Comparison of ENCODE assay signal across 17 cellular contexts in genomic region chr1:206794294-206794908, GRCh38. TPM values are rescaled to one million over a fixed set of nuclear protein-coding genes. Genes with fewer than 3 reads are reported as not detected.
DNase-seq lines count a peak whose midpoint lies in the region; ATAC-seq and TF ChIP-seq lines count a peak whose summit lies in the region.
"Had no signal": no experiment of that assay in that cellular context is flagged by ENCODE, and none has a peak within 500 bp of the region (broad histone marks: within the 10 kb centered on the region; RNA-seq: fewer than 3 reads in every experiment).

No MANE protein-coding gene starts in this region.

- H3K27me3 ChIP-seq in osteoblast (ENCODE audit: insufficient read depth, low read length) = no peaks in the 10 kb centered on the region
- H3K27me3 ChIP-seq: Peyer's patch had no signal

- no peak for TF ChIP-seq CTCF in osteoblast (IDR thresholded peaks at IDR 0.05; ENCODE audit: extremely low read depth, low read depth, low read length)

- intact Hi-C loops in activated T-helper 1 cell treated with anti-CD3 and anti-CD28 coated beads, Interleukin-12 subunit alpha, Interleukin-12 subunit beta, Interleukin-2, Interleukin-4 antibody, amounts not matched to agents 30 ng/mL and 10 ng/mL and 1 ng/mL, durations not matched to agents 14 hours and 24 hours and 36 hours (cut with micrococcal nuclease) = loop anchor here (1.0 kb wide), 2 partner anchors 8 to 9 kb away; no protein-coding TSS in a partner anchor

- no peak overlapping the region for H2AFZ ChIP-seq in osteoblast (ENCODE audit: low read length)

- no peak overlapping the region for H3K4me2 ChIP-seq in osteoblast (ENCODE audit: insufficient read depth, low read length)

- H3K79me2 ChIP-seq in osteoblast (ENCODE audit: insufficient read depth, low read length) = no peaks in the 10 kb centered on the region

- H3K4me1 Mint-ChIP-seq in activated T-helper 1 cell treated with anti-CD3 and anti-CD28 coated beads, Interleukin-12 subunit alpha, Interleukin-12 subunit beta, Interleukin-2, Interleukin-4 antibody, amounts not matched to agents 30 ng/mL and 10 ng/mL and 1 ng/mL, durations not matched to agents 14 hours and 24 hours and 36 hours (ENCODE audit: low read depth) = peaks cover 87% of the 10 kb centered on the region
- peaks cover 84% of the 10 kb centered on the region for H3K4me1 Mint-ChIP-seq in stimulated activated naive CD8-positive, alpha-beta T cell treated with anti-CD3 and anti-CD28 coated beads, Interleukin-15, Interleukin-2, amounts not matched to agents 100 ng/mL and 50 ng/mL, for 24 hours (ENCODE audit: low read depth)

- no peaks in the 10 kb centered on the region for H3K36me3 ChIP-seq in osteoblast (ENCODE audit: insufficient read depth, low read length)
- H3K36me3 ChIP-seq: Peyer's patch had no signal

- H3K36me3 Mint-ChIP-seq in activated T-helper 1 cell treated with anti-CD3 and anti-CD28 coated beads, Interleukin-12 subunit alpha, Interleukin-12 subunit beta, Interleukin-2, Interleukin-4 antibody, amounts not matched to agents 30 ng/mL and 10 ng/mL and 1 ng/mL, durations not matched to agents 14 hours and 24 hours and 36 hours (ENCODE audit: low read depth) = peaks cover 3% of the 10 kb centered on the region
- H3K36me3 Mint-ChIP-seq in stimulated activated naive CD8-positive, alpha-beta T cell treated with anti-CD3 and anti-CD28 coated beads, Interleukin-15, Interleukin-2, amounts not matched to agents 100 ng/mL and 50 ng/mL, for 24 hours (ENCODE audit: low read depth) = no peaks in the 10 kb centered on the region

- peak; percentile 41 for DNase-seq in stimulated activated CD4-positive, alpha-beta T cell treated with anti-CD3 and anti-CD28 coated beads, Interleukin-12 subunit alpha, Interleukin-12 subunit beta, amount 100 ng/mL, for 4 hours
- no peak for DNase-seq in stimulated activated CD4-positive, alpha-beta T cell treated with anti-CD3 and anti-CD28 coated beads, Interleukin-2, amount 100 ng/mL, for 48 hours
- DNase-seq in activated T-helper 1 cell treated with anti-CD3 and anti-CD28 coated beads, Interleukin-12 subunit alpha, Interleukin-12 subunit beta, Interleukin-2, Interleukin-4 antibody, amounts not matched to agents 30 ng/mL and 10 ng/mL and 1 ng/mL, durations not matched to agents 14 hours and 24 hours and 36 hours (ENCODE audit: low spot score) = no peak
- peak; percentile 8 for DNase-seq in osteoblast (ENCODE audit: insufficient read length, low spot score, missing footprints)
- DNase-seq in DMS79 (lab: John Stamatoyannopoulos, UW) = no peak
- no peak for DNase-seq in NCI-H774 (lab: John Stamatoyannopoulos, UW)
- DNase-seq: activated naive CD8-positive, alpha-beta T cell treated with anti-CD3 and anti-CD28 coated beads, Interleukin-2, amount 10 ng/mL, durations not matched to agents 7 days and 5 days; DMS 273 treated with DMSO at 0.1 percent for 48 hours; effector CD8-positive, alpha-beta T cell; NCI-H1694 treated with DMSO at 0.1 percent for 48 hours; NCI-H524 treated with DMSO at 0.1 percent for 48 hours; Peyer's patch; posterior cingulate gyrus had no signal

- H3K4me1 ChIP-seq in osteoblast (ENCODE audit: insufficient read depth, low read length) = peaks cover 23% of the 10 kb centered on the region

- no peaks in the 10 kb centered on the region for H4K20me1 ChIP-seq in osteoblast (ENCODE audit: insufficient read depth, low read length)

- H3K27ac ChIP-seq in osteoblast (ENCODE audit: low read depth, low read length) = no peak overlapping the region

- H3K4me3 ChIP-seq in osteoblast (ENCODE audit: insufficient read depth, low read length) = no peak overlapping the region
- H3K4me3 ChIP-seq: Peyer's patch had no signal

- no peak for ATAC-seq in GM18519 (IDR thresholded peaks at IDR 0.05; ENCODE audit: low FRiP score, unreplicated experiment)

- no peaks in the 10 kb centered on the region for H3K9me3 Mint-ChIP-seq in activated T-helper 1 cell treated with anti-CD3 and anti-CD28 coated beads, Interleukin-12 subunit alpha, Interleukin-12 subunit beta, Interleukin-2, Interleukin-4 antibody, amounts not matched to agents 30 ng/mL and 10 ng/mL and 1 ng/mL, durations not matched to agents 14 hours and 24 hours and 36 hours
- H3K9me3 Mint-ChIP-seq in stimulated activated naive CD8-positive, alpha-beta T cell treated with anti-CD3 and anti-CD28 coated beads, Interleukin-15, Interleukin-2, amounts not matched to agents 100 ng/mL and 50 ng/mL, for 24 hours = no peaks in the 10 kb centered on the region
- H3K9me3 Mint-ChIP-seq: activated naive CD8-positive, alpha-beta T cell treated with anti-CD3 and anti-CD28 coated beads, Interleukin-2, amount 10 ng/mL, durations not matched to agents 7 days and 5 days had no signal

- H3K4me3 Mint-ChIP-seq in activated T-helper 1 cell treated with anti-CD3 and anti-CD28 coated beads, Interleukin-12 subunit alpha, Interleukin-12 subunit beta, Interleukin-2, Interleukin-4 antibody, amounts not matched to agents 30 ng/mL and 10 ng/mL and 1 ng/mL, durations not matched to agents 14 hours and 24 hours and 36 hours = peak overlapping the region; percentile 19
- H3K4me3 Mint-ChIP-seq in stimulated activated naive CD8-positive, alpha-beta T cell treated with anti-CD3 and anti-CD28 coated beads, Interleukin-15, Interleukin-2, amounts not matched to agents 100 ng/mL and 50 ng/mL, for 24 hours = peak overlapping the region; percentile 71
- H3K4me3 Mint-ChIP-seq: activated naive CD8-positive, alpha-beta T cell treated with anti-CD3 and anti-CD28 coated beads, Interleukin-2, amount 10 ng/mL, durations not matched to agents 7 days and 5 days had no signal

- H3K9me3 ChIP-seq in osteoblast (ENCODE audit: low read depth, low read length) = no peaks in the 10 kb centered on the region
- H3K9me3 ChIP-seq: Peyer's patch had no signal

- H3K27ac Mint-ChIP-seq in activated T-helper 1 cell treated with anti-CD3 and anti-CD28 coated beads, Interleukin-12 subunit alpha, Interleukin-12 subunit beta, Interleukin-2, Interleukin-4 antibody, amounts not matched to agents 30 ng/mL and 10 ng/mL and 1 ng/mL, durations not matched to agents 14 hours and 24 hours and 36 hours = peak overlapping the region; percentile 74
- H3K27ac Mint-ChIP-seq in stimulated activated naive CD8-positive, alpha-beta T cell treated with anti-CD3 and anti-CD28 coated beads, Interleukin-15, Interleukin-2, amounts not matched to agents 100 ng/mL and 50 ng/mL, for 24 hours = peak overlapping the region; percentile 98
- H3K27ac Mint-ChIP-seq: activated naive CD8-positive, alpha-beta T cell treated with anti-CD3 and anti-CD28 coated beads, Interleukin-2, amount 10 ng/mL, durations not matched to agents 7 days and 5 days had no signal

- peaks cover 13% of the 10 kb centered on the region for H3K27me3 Mint-ChIP-seq in activated T-helper 1 cell treated with anti-CD3 and anti-CD28 coated beads, Interleukin-12 subunit alpha, Interleukin-12 subunit beta, Interleukin-2, Interleukin-4 antibody, amounts not matched to agents 30 ng/mL and 10 ng/mL and 1 ng/mL, durations not matched to agents 14 hours and 24 hours and 36 hours (ENCODE audit: insufficient read depth)
- H3K27me3 Mint-ChIP-seq in stimulated activated naive CD8-positive, alpha-beta T cell treated with anti-CD3 and anti-CD28 coated beads, Interleukin-15, Interleukin-2, amounts not matched to agents 100 ng/mL and 50 ng/mL, for 24 hours = no peaks in the 10 kb centered on the region

RNA-seq across cellular contexts. Expression of gene IL10, which starts 22.1 kb away (rescaled TPM):
- total RNA-seq in activated T-helper 1 cell treated with anti-CD3 and anti-CD28 coated beads, Interleukin-12 subunit alpha, Interleukin-12 subunit beta, Interleukin-2, Interleukin-4 antibody, amounts not matched to agents 30 ng/mL and 10 ng/mL and 1 ng/mL, durations not matched to agents 14 hours and 24 hours and 36 hours = 4.4 and 5.0 TPM in 2 replicates
- total RNA-seq in osteoblast = not detected in 2 replicates
- total RNA-seq: bronchial epithelial cell, M059J had no signal

RNA-seq across cellular contexts. Expression of gene IL19, which starts 23.8 kb away (rescaled TPM):
- not detected in 2 replicates for total RNA-seq in activated T-helper 1 cell treated with anti-CD3 and anti-CD28 coated beads, Interleukin-12 subunit alpha, Interleukin-12 subunit beta, Interleukin-2, Interleukin-4 antibody, amounts not matched to agents 30 ng/mL and 10 ng/mL and 1 ng/mL, durations not matched to agents 14 hours and 24 hours and 36 hours
- total RNA-seq in osteoblast = not detected in 2 replicates
- total RNA-seq: activated naive CD8-positive, alpha-beta T cell treated with anti-CD3 and anti-CD28 coated beads, Interleukin-2, amount 10 ng/mL, durations not matched to agents 7 days and 5 days; bronchial epithelial cell; M059J; Peyer's patch had no signal

Comparison
In these comparisons a context has a peak if more than half of its experiments do, and no peak if none do; other contexts are left out.
1. DNase-seq: peak in stimulated activated CD4-positive, alpha-beta T cell treated with anti-CD3 and anti-CD28 coated beads, Interleukin-12 subunit alpha, Interleukin-12 subunit beta, amount 100 ng/mL, for 4 hours (single experiment) and osteoblast (single experiment); none in stimulated activated CD4-positive, alpha-beta T cell treated with anti-CD3 and anti-CD28 coated beads, Interleukin-2, amount 100 ng/mL, for 48 hours (0 of 2), activated T-helper 1 cell treated with anti-CD3 and anti-CD28 coated beads, Interleukin-12 subunit alpha, Interleukin-12 subunit beta, Interleukin-2, Interleukin-4 antibody, amounts not matched to agents 30 ng/mL and 10 ng/mL and 1 ng/mL, durations not matched to agents 14 hours and 24 hours and 36 hours (single experiment), DMS79 (single experiment) and NCI-H774 (single experiment).